22 cellular contexts compared by ENCODE assay signal in genomic region chr2:215415218-215415617, GRCh38. TPM values are rescaled to one million over a fixed set of nuclear protein-coding genes. Genes with fewer than 3 reads are reported as not detected.
DNase-seq lines count a peak whose midpoint lies in the region; ATAC-seq and TF ChIP-seq lines count a peak whose summit lies in the region.
"Had no signal": no experiment of that assay in that cellular context is flagged by ENCODE, and none has a peak within 500 bp of the region (broad histone marks: within the 10 kb centered on the region; RNA-seq: fewer than 3 reads in every experiment).

No MANE protein-coding gene starts in this region.

- TF ChIP-seq CTCF in IMR-90 (conservative IDR thresholded peaks at IDR 0.05; ENCODE audit: low read depth, low read length) (no peak), endodermal cell (conservative IDR thresholded peaks at IDR 0.05) (no peak), right lobe of liver (IDR thresholded peaks at IDR 0.05) (no peak), smooth muscle cell (IDR thresholded peaks at IDR 0.05; ENCODE audit: borderline replicate concordance, insufficient read depth, poor library complexity, severe bottlenecking) (no peak), brain microvascular endothelial cell (IDR thresholded peaks at IDR 0.05; ENCODE audit: low read depth, low read length, missing control alignments) (no peak)

- H2AFZ ChIP-seq in IMR-90 (replicated peaks; ENCODE audit: low read length, poor library complexity) (no peak overlapping the region), smooth muscle cell (ENCODE audit: low read depth) (no peak overlapping the region)

- H3K4me3 ChIP-seq in IMR-90 (ENCODE audit: insufficient read depth, low read depth, low read length) (no peak overlapping the region), endodermal cell (ENCODE audit: low read length) (peak overlapping the region; percentile 25), right lobe of liver (peak overlapping the region in 1 of 3 donors; percentile 9), smooth muscle cell (peak overlapping the region; percentile 1), brain microvascular endothelial cell (ENCODE audit: low read depth, low read length) (no peak overlapping the region)
- H3K4me3 ChIP-seq in CD8-positive, alpha-beta memory T cell (ENCODE audit: low read length), result no peak overlapping the region
- H3K4me3 ChIP-seq: GM12878, K562, MG63, SJCRH30 had no signal

- H3K36me3 ChIP-seq in IMR-90 (ENCODE audit: control insufficient read depth, insufficient read depth, low read length) (peaks cover 59% of the 10 kb centered on the region), endodermal cell (ENCODE audit: control insufficient read depth, insufficient read depth, low read length) (peaks cover 62% of the 10 kb centered on the region), right lobe of liver (peaks cover 0 to 48% (median 21%) of the 10 kb centered on the region in 4 donors), smooth muscle cell (ENCODE audit: low read depth) (peaks cover 44% of the 10 kb centered on the region), brain microvascular endothelial cell (replicated peaks) (peaks cover 93% of the 10 kb centered on the region)
- no peaks in the 10 kb centered on the region for H3K36me3 ChIP-seq in CD8-positive, alpha-beta memory T cell (ENCODE audit: insufficient read depth, low read length)

- H3K27me3 ChIP-seq in IMR-90 (ENCODE audit: control insufficient read depth, insufficient read depth, low read length) (no peaks in the 10 kb centered on the region), endodermal cell (ENCODE audit: control insufficient read depth, insufficient read depth, low read length, poor library complexity, severe bottlenecking) (no peaks in the 10 kb centered on the region), right lobe of liver (no peaks in the 10 kb centered on the region), smooth muscle cell (ENCODE audit: low read depth) (no peaks in the 10 kb centered on the region), brain microvascular endothelial cell (replicated peaks) (no peaks in the 10 kb centered on the region)
- H3K27me3 ChIP-seq in CD8-positive, alpha-beta memory T cell (ENCODE audit: insufficient read depth, low read length, poor library complexity, severe bottlenecking), result no peaks in the 10 kb centered on the region
- H3K27me3 ChIP-seq: MG63, SJCRH30 had no signal

- H2AK5ac ChIP-seq in IMR-90 (ENCODE audit: low read depth, low read length), result no peak overlapping the region

- no peak overlapping the region for H4K5ac ChIP-seq in IMR-90 (ENCODE audit: low read depth, low read length)

- no peak overlapping the region for H4K8ac ChIP-seq in IMR-90 (ENCODE audit: low read depth in 2 of 2, low read length in 2 of 2)

- H3K36me3 Mint-ChIP-seq in endodermal cell (ENCODE audit: low read depth), result peaks cover 73% of the 10 kb centered on the region
- no peaks in the 10 kb centered on the region for H3K36me3 Mint-ChIP-seq in CD8-positive, alpha-beta memory T cell
- H3K36me3 Mint-ChIP-seq: CD4-positive, CD25-positive, alpha-beta regulatory T cell had no signal

- dilution Hi-C loops in IMR-90 (cut with HindIII; ENCODE audit: low sequenced_read_pairs, unreplicated experiment), result no loop called here

- in situ Hi-C loops in IMR-90 (cut with MboI; ENCODE audit: low sequenced_read_pairs) (no loop called here), brain microvascular endothelial cell (cut with HindIII; ENCODE audit: low pct_ligation_motif_present, low sequenced_read_pairs) (no loop called here)

- no peak overlapping the region for H2BK120ac ChIP-seq in IMR-90 (ENCODE audit: low read depth, low read length)

- H3K18ac ChIP-seq in IMR-90 (ENCODE audit: low read depth, low read length), result no peak overlapping the region

- DNase-seq in IMR-90 (no peak), endodermal cell (no peak), right lobe of liver (no peak), smooth muscle cell (lab: John Stamatoyannopoulos, UW; ENCODE audit: unreplicated experiment) (no peak), NCI-H1694 (lab: John Stamatoyannopoulos, UW) (no peak), brain microvascular endothelial cell (no peak), NCI-H446 (lab: John Stamatoyannopoulos, UW) (no peak)
- DNase-seq in CD8-positive, alpha-beta memory T cell, result no peak
- DNase-seq: Caco-2; CD4-positive, CD25-positive, alpha-beta regulatory T cell; DMS 273 treated with DMSO at 0.1 percent for 48 hours; DND-41; MG63; NCI-H1417; NCI-H187 treated with DMSO at 0.1 percent for 48 hours; NCI-H2227 treated with DMSO at 0.1 percent for 48 hours; NCI-H524 treated with DMSO at 0.1 percent for 48 hours; NCI-H82; SJCRH30 had no signal

- H3K14ac ChIP-seq in IMR-90 (replicated peaks; ENCODE audit: low read depth, low read length), result no peak overlapping the region

- no peak overlapping the region for H3K4ac ChIP-seq in IMR-90 (ENCODE audit: low read depth, low read length)

- TF ChIP-seq POLR2A in IMR-90 (IDR thresholded peaks at IDR 0.05; ENCODE audit: low read depth, low read length), result no peak; the same call in 1 of the 2 replicates
- TF ChIP-seq POLR2A in right lobe of liver (IDR thresholded peaks at IDR 0.05), result no peak

- H2BK15ac ChIP-seq in IMR-90 (ENCODE audit: low read depth, low read length), result no peak overlapping the region

- H3K9ac ChIP-seq in IMR-90 (ENCODE audit: low read depth, low read length) (no peak overlapping the region), endodermal cell (ENCODE audit: extremely low read depth, low read length, poor library complexity, severe bottlenecking) (no peak overlapping the region), smooth muscle cell (ENCODE audit: low read depth) (no peak overlapping the region)

- H3K27ac Mint-ChIP-seq in endodermal cell, result no peak overlapping the region
- no peak overlapping the region for H3K27ac Mint-ChIP-seq in CD8-positive, alpha-beta memory T cell
- H3K27ac Mint-ChIP-seq: CD4-positive, CD25-positive, alpha-beta regulatory T cell had no signal

- no CpG with 5 or more reads among the region's 1 CpG for WGBS in IMR-90 (ENCODE audit: extremely low coverage in 2 of 2, insufficient read length in 1 of 2), 2 experiments
- WGBS in endodermal cell (ENCODE audit: insufficient coverage in 1 of 2, insufficient read length in 1 of 2), 2 experiments, result no CpG with 5 or more reads among the region's 1 CpG
- 3% methylated on average over 1 of the region's 1 CpG for WGBS in right lobe of liver (ENCODE audit: insufficient coverage, low coverage, low lambda C conversion rate, missing lambda C conversion rate)
- 95% methylated on average over 1 of the region's 1 CpG for WGBS in smooth muscle cell (ENCODE audit: low lambda C conversion rate)

- no peak overlapping the region for H2AK9ac ChIP-seq in IMR-90 (replicated peaks; ENCODE audit: low read depth, low read length, poor library complexity)

- H3K27ac ChIP-seq in IMR-90 (ENCODE audit: insufficient read depth, low read length), result no peak overlapping the region
- no peak overlapping the region for H3K27ac ChIP-seq in endodermal cell (ENCODE audit: low read depth, low read length)
- peak overlapping the region in 2 of 3 donors; percentile 71 to 89 for H3K27ac ChIP-seq in right lobe of liver
- peak overlapping the region; percentile 86 for H3K27ac ChIP-seq in smooth muscle cell (ENCODE audit: low read depth)
- H3K27ac ChIP-seq in brain microvascular endothelial cell, result no peak overlapping the region
- H3K27ac ChIP-seq in CD8-positive, alpha-beta memory T cell (ENCODE audit: low read depth, low read length), result no peak overlapping the region
- H3K27ac ChIP-seq: SJCRH30 had no signal

- no peak overlapping the region for H3K56ac ChIP-seq in IMR-90 (ENCODE audit: extremely low read depth, insufficient read depth, low read length)

- peaks cover 19% of the 10 kb centered on the region; the same call in 1 of the 2 replicates for H4K20me1 ChIP-seq in IMR-90 (ENCODE audit: insufficient read depth, low read length)
- peaks cover 100% of the 10 kb centered on the region for H4K20me1 ChIP-seq in smooth muscle cell (ENCODE audit: low read depth)

- no peaks in the 10 kb centered on the region for H3K9me3 ChIP-seq in IMR-90 (ENCODE audit: control insufficient read depth, insufficient read depth, low read length)
- H3K9me3 ChIP-seq in endodermal cell (ENCODE audit: control insufficient read depth, low read length), result no peaks in the 10 kb centered on the region
- H3K9me3 ChIP-seq in right lobe of liver, result no peaks in the 10 kb centered on the region
- no peaks in the 10 kb centered on the region for H3K9me3 ChIP-seq in smooth muscle cell (replicated peaks; ENCODE audit: low read depth)
- no peaks in the 10 kb centered on the region for H3K9me3 ChIP-seq in CD8-positive, alpha-beta memory T cell (ENCODE audit: low read length)
- H3K9me3 ChIP-seq: Caco-2, MG63, SJCRH30 had no signal

- H2BK20ac ChIP-seq in IMR-90 (ENCODE audit: low read depth, low read length), result no peak overlapping the region

- peaks cover 10 to 40% of the 10 kb centered on the region in 2 experiments for H3K79me1 ChIP-seq in IMR-90 (ENCODE audit: low read depth in 1 of 2, low read length in 2 of 2)

- H3K9me3 Mint-ChIP-seq in endodermal cell, result no peaks in the 10 kb centered on the region
- no peaks in the 10 kb centered on the region for H3K9me3 Mint-ChIP-seq in CD8-positive, alpha-beta memory T cell
- H3K9me3 Mint-ChIP-seq: CD4-positive, CD25-positive, alpha-beta regulatory T cell had no signal

- no peak for ATAC-seq in IMR-90 (ENCODE audit: low read depth)
- ATAC-seq in right lobe of liver, result peak; percentile 7 to 27 (median 14)
- ATAC-seq: GM12878, K562, Panc1 had no signal

- peak overlapping the region; percentile 10 for H2BK5ac ChIP-seq in IMR-90 (ENCODE audit: low read depth, low read length, poor library complexity, severe bottlenecking)

- intact Hi-C loops in IMR-90 (cut with micrococcal nuclease) (no loop called here), right lobe of liver (cut with DNase I) (no loop called here)

- H3F3A ChIP-seq in smooth muscle cell (ENCODE audit: low read depth), result peaks cover 93% of the 10 kb centered on the region

- CTCF ChIA-PET in IMR-90 (lab: Yijun Ruan, JAX), result no interaction called here
- CTCF ChIA-PET in CD8-positive, alpha-beta memory T cell (lab: Charles Lee), result no interaction called here

- no peak overlapping the region for H4K91ac ChIP-seq in IMR-90 (ENCODE audit: insufficient read depth, low read depth, low read length)

- no peak for TF ChIP-seq RAD21 in IMR-90 (IDR thresholded peaks at IDR 0.05; ENCODE audit: low read length)

- H3K27me3 Mint-ChIP-seq in endodermal cell (ENCODE audit: insufficient read depth), result no peaks in the 10 kb centered on the region
- H3K27me3 Mint-ChIP-seq in CD8-positive, alpha-beta memory T cell, result peaks cover 7 to 46% of the 10 kb centered on the region in 2 donors

- H3K4me1 ChIP-seq in IMR-90 (ENCODE audit: control insufficient read depth, insufficient read depth, low read length) (peaks cover 15% of the 10 kb centered on the region), endodermal cell (ENCODE audit: control insufficient read depth, insufficient read depth, low read length) (peaks cover 33% of the 10 kb centered on the region), right lobe of liver (peaks cover 0 to 54% (median 18%) of the 10 kb centered on the region in 4 donors), smooth muscle cell (ENCODE audit: low read depth) (peaks cover 14% of the 10 kb centered on the region)
- H3K4me1 ChIP-seq in CD8-positive, alpha-beta memory T cell (ENCODE audit: insufficient read depth, low read length), result no peaks in the 10 kb centered on the region

- peaks cover 55% of the 10 kb centered on the region for H3K79me2 ChIP-seq in smooth muscle cell (ENCODE audit: low read depth)

- H3K23ac ChIP-seq in IMR-90 (ENCODE audit: low read depth, low read length), result no peak overlapping the region

- H3K4me3 Mint-ChIP-seq in endodermal cell, result no peak overlapping the region
- no peak overlapping the region for H3K4me3 Mint-ChIP-seq in CD8-positive, alpha-beta memory T cell
- H3K4me3 Mint-ChIP-seq: CD4-positive, CD25-positive, alpha-beta regulatory T cell had no signal

- H3K4me2 ChIP-seq in IMR-90 (ENCODE audit: low read depth, low read length) (no peak overlapping the region), smooth muscle cell (peak overlapping the region; percentile 78)

- POLR2A ChIA-PET in IMR-90 (lab: Charles Lee; ENCODE audit: unreplicated experiment), result no interaction called here
- POLR2A ChIA-PET in CD8-positive, alpha-beta memory T cell (lab: Charles Lee), result no interaction called here

- peaks cover 42% of the 10 kb centered on the region for H3K4me1 Mint-ChIP-seq in endodermal cell
- no peaks in the 10 kb centered on the region for H3K4me1 Mint-ChIP-seq in CD8-positive, alpha-beta memory T cell
- H3K4me1 Mint-ChIP-seq: CD4-positive, CD25-positive, alpha-beta regulatory T cell had no signal

- no TSS peak for BruUV-seq in IMR-90 (replicated peaks; lab: Mats Ljungman, UMichigan)

- H3K9me1 ChIP-seq in IMR-90 (ENCODE audit: insufficient read depth, low read length), result peaks cover 5% of the 10 kb centered on the region; the same call in 1 of the 2 replicates

RNA-seq across cellular contexts. Expression of gene FN1, which starts 20.6 kb away (rescaled TPM):
- 7,693 and 8,243 TPM in 2 replicates for total RNA-seq in IMR-90 (2012; rRNA removed)
- polyA plus RNA-seq in IMR-90 (2012; rRNA removed), result 11,046 and 13,004 TPM in 2 replicates
- 4,918 and 6,925 TPM in 2 replicates for polyA plus RNA-seq in IMR-90 (2012; cell fraction: cytosol; rRNA removed)
- 23,704 and 31,508 TPM in 2 replicates for polyA plus RNA-seq in IMR-90 (2012; cell fraction: nucleus; rRNA removed; ENCODE audit: low replicate concordance)
- total RNA-seq in endodermal cell, result 1,000 to 10,000 TPM; 2,721 to 2,960 TPM
- polyA plus RNA-seq in endodermal cell (2013, experiment 1 of 2), result 374 TPM
- polyA plus RNA-seq in endodermal cell (2013, experiment 2 of 2), result 340 TPM
- total RNA-seq in right lobe of liver, result 1,000 to 10,000 TPM in 5 of 6 experiments, 100 to 1,000 TPM in 1; 938 to 2,279 (median 1,324) TPM
- 21,173 and 21,295 TPM in 2 replicates for total RNA-seq in smooth muscle cell
- 8,934 and 10,917 TPM in 2 replicates for polyA plus RNA-seq in smooth muscle cell
- total RNA-seq in CD8-positive, alpha-beta memory T cell, result under 1 TPM; 0.18 to 0.31 TPM
- polyA plus RNA-seq in CD8-positive, alpha-beta memory T cell, result 0.08 TPM

Comparison
In these comparisons a context has a peak if more than half of its experiments do, and no peak if none do; other contexts are left out.
1. H3K27ac ChIP-seq: peak in right lobe of liver (2 of 3) and smooth muscle cell (single experiment); none in IMR-90 (single experiment), endodermal cell (single experiment), brain microvascular endothelial cell (single experiment) and CD8-positive, alpha-beta memory T cell (single experiment).
2. H3K4me3 ChIP-seq: peak in endodermal cell (single experiment) and smooth muscle cell (single experiment); none in IMR-90 (single experiment), brain microvascular endothelial cell (single experiment) and CD8-positive, alpha-beta memory T cell (single experiment).
3. RNA of gene FN1, which starts 20.6 kb away (total RNA-seq): 21,173 to 21,295 TPM in smooth muscle cell, 7,693 to 8,243 TPM in IMR-90, 2,721 to 2,960 TPM in endodermal cell and 938 to 2,279 TPM in right lobe of liver; 0.18 to 0.31 TPM in CD8-positive, alpha-beta memory T cell; every median in the first group is over 100 times any median in the second.